In genomic region chr1:6613361-6614018, GRCh38 we compare ENCODE assay signal across 8 cellular contexts. TPM values are rescaled to one million over a fixed set of nuclear protein-coding genes. Genes with fewer than 3 reads are reported as not detected.
DNase-seq lines count a peak whose midpoint lies in the region; ATAC-seq, FAIRE-seq and TF ChIP-seq lines count a peak whose summit lies in the region.

Gene PHF13 (plus strand): TSS chr1:6613731. CDS start chr1:6614067, 336 bp downstream.

- TF ChIP-seq CTCF in RWPE1 (conservative IDR thresholded peaks at IDR 0.05; ENCODE audit: low read depth), result no peak
- no peak for TF ChIP-seq CTCF in fibroblast of mammary gland (conservative IDR thresholded peaks at IDR 0.05; ENCODE audit: control insufficient read depth, insufficient read depth, low read depth, low read length)

- DNase-seq in EL, result peak; percentile 99
- peak; percentile 95 for DNase-seq in H54 (ENCODE audit: insufficient read length, low spot score)
- peak; percentile 99 for DNase-seq in LoVo (ENCODE audit: low spot score)
- peak; percentile 99 for DNase-seq in RWPE1 (ENCODE audit: low spot score)
- peak; percentile 99 for DNase-seq in fibroblast of mammary gland (ENCODE audit: low read depth)
- DNase-seq in naive thymus-derived CD8-positive, alpha-beta T cell, result peak; percentile 96 to 100 (median 99)
- peak; percentile 100 for DNase-seq in stimulated activated naive B cell treated with anti-CD40 and anti-IgM and Interleukin-4, amounts not matched to agents 10 μg/mL and 1 μg/mL and 100 μg/mL, for 72 hours

- peak within 1 kb of the TSS; percentile 67 for H3K4me3 ChIP-seq in fibroblast of mammary gland (ENCODE audit: control insufficient read depth, low read depth, low read length)

- no peak for TF ChIP-seq POLR2A in H54 (IDR thresholded peaks at IDR 0.05; ENCODE audit: low read depth, low read length)

- H3K36me3 Mint-ChIP-seq in activated T-helper 17 cell treated with anti-CD3 and anti-CD28 coated beads, Interleukin-2, amount 50 U/mL, for 72 hours (ENCODE audit: low read depth), result peaks cover 29% of the 10 kb centered on the region
- no peaks in the 10 kb centered on the region for H3K36me3 Mint-ChIP-seq in naive thymus-derived CD8-positive, alpha-beta T cell
- H3K36me3 Mint-ChIP-seq in stimulated activated naive B cell treated with anti-CD40 and anti-IgM and Interleukin-4, amounts not matched to agents 10 μg/mL and 1 μg/mL and 100 μg/mL, for 72 hours, result peaks cover under 1% of the 10 kb centered on the region in 2 donors

- CTCF ChIA-PET in RWPE1 (lab: Yijun Ruan, JAX), result no interaction called here

- POLR2A ChIA-PET in RWPE1 (lab: Yijun Ruan, JAX; ENCODE audit: low non-redundant PET), result no interaction called here
- POLR2A ChIA-PET in naive thymus-derived CD8-positive, alpha-beta T cell (lab: Charles Lee), result interaction anchor here (0.8 to 10.0 kb wide), 6 partner anchors 8 to 171 kb away, joined by 4 to 156 read pairs (median 5); partner anchors contain the start of genes KLHL21, NOL9, TAS1R1 and ZBTB48

- peak within 1 kb of the TSS; percentile 97 for H3K27ac Mint-ChIP-seq in activated T-helper 17 cell treated with anti-CD3 and anti-CD28 coated beads, Interleukin-2, amount 50 U/mL, for 72 hours
- peak within 1 kb of the TSS; percentile 40 to 98 (median 91) for H3K27ac Mint-ChIP-seq in naive thymus-derived CD8-positive, alpha-beta T cell
- H3K27ac Mint-ChIP-seq in stimulated activated naive B cell treated with anti-CD40 and anti-IgM and Interleukin-4, amounts not matched to agents 10 μg/mL and 1 μg/mL and 100 μg/mL, for 72 hours, result peak within 1 kb of the TSS; percentile 89

- H3K27ac ChIP-seq in RWPE1, result peak within 1 kb of the TSS; percentile 93

- peaks cover 9% of the 10 kb centered on the region for H3K4me1 Mint-ChIP-seq in activated T-helper 17 cell treated with anti-CD3 and anti-CD28 coated beads, Interleukin-2, amount 50 U/mL, for 72 hours
- peaks cover 11 to 41% (median 24%) of the 10 kb centered on the region in 4 donors for H3K4me1 Mint-ChIP-seq in naive thymus-derived CD8-positive, alpha-beta T cell
- peaks cover 12 to 25% of the 10 kb centered on the region in 2 donors for H3K4me1 Mint-ChIP-seq in stimulated activated naive B cell treated with anti-CD40 and anti-IgM and Interleukin-4, amounts not matched to agents 10 μg/mL and 1 μg/mL and 100 μg/mL, for 72 hours

- H3K27me3 Mint-ChIP-seq in activated T-helper 17 cell treated with anti-CD3 and anti-CD28 coated beads, Interleukin-2, amount 50 U/mL, for 72 hours, result no peaks in the 10 kb centered on the region
- no peaks in the 10 kb centered on the region for H3K27me3 Mint-ChIP-seq in naive thymus-derived CD8-positive, alpha-beta T cell
- H3K27me3 Mint-ChIP-seq in stimulated activated naive B cell treated with anti-CD40 and anti-IgM and Interleukin-4, amounts not matched to agents 10 μg/mL and 1 μg/mL and 100 μg/mL, for 72 hours, result no peaks in the 10 kb centered on the region

- FAIRE-seq in H54 (lab: Jason Lieb, UNC), result peak; percentile 41

- H3K4me3 Mint-ChIP-seq in activated T-helper 17 cell treated with anti-CD3 and anti-CD28 coated beads, Interleukin-2, amount 50 U/mL, for 72 hours, result peak within 1 kb of the TSS; percentile 99
- H3K4me3 Mint-ChIP-seq in naive thymus-derived CD8-positive, alpha-beta T cell, result peak within 1 kb of the TSS; percentile 85 to 96 (median 93)
- H3K4me3 Mint-ChIP-seq in stimulated activated naive B cell treated with anti-CD40 and anti-IgM and Interleukin-4, amounts not matched to agents 10 μg/mL and 1 μg/mL and 100 μg/mL, for 72 hours, result peak within 1 kb of the TSS; percentile 85 to 86

- peak; percentile 96 for ATAC-seq in activated T-helper 17 cell treated with anti-CD3 and anti-CD28 coated beads, Interleukin-2, amount 50 U/mL, for 72 hours (replicated peaks)
- ATAC-seq in naive thymus-derived CD8-positive, alpha-beta T cell, result peak; percentile 90 to 97
- peak; percentile 95 to 96 for ATAC-seq in stimulated activated naive B cell treated with anti-CD40 and anti-IgM and Interleukin-4, amounts not matched to agents 10 μg/mL and 1 μg/mL and 100 μg/mL, for 72 hours (replicated peaks)

- H3K9me3 Mint-ChIP-seq in activated T-helper 17 cell treated with anti-CD3 and anti-CD28 coated beads, Interleukin-2, amount 50 U/mL, for 72 hours, result no peaks in the 10 kb centered on the region
- no peaks in the 10 kb centered on the region for H3K9me3 Mint-ChIP-seq in naive thymus-derived CD8-positive, alpha-beta T cell
- H3K9me3 Mint-ChIP-seq in stimulated activated naive B cell treated with anti-CD40 and anti-IgM and Interleukin-4, amounts not matched to agents 10 μg/mL and 1 μg/mL and 100 μg/mL, for 72 hours, result no peaks in the 10 kb centered on the region

RNA-seq across cellular contexts. Expression of gene PHF13, which starts in this region (rescaled TPM):
- 10 to 100 TPM; 14.8 to 23.7 TPM for total RNA-seq in activated T-helper 17 cell treated with anti-CD3 and anti-CD28 coated beads, Interleukin-2, amount 50 U/mL, for 72 hours
- total RNA-seq in naive thymus-derived CD8-positive, alpha-beta T cell, result 1 to 10 TPM; 8.4 to 8.5 TPM
- polyA plus RNA-seq in naive thymus-derived CD8-positive, alpha-beta T cell, result 1 to 10 TPM; 1.4 to 4.3 (median 3.2) TPM

Comparison
In these comparisons a context has a peak if more than half of its experiments do, and no peak if none do; other contexts are left out.
1. Peak in every context shown above with its lines: DNase-seq, ATAC-seq, H3K4me3 ChIP-seq and H3K27ac ChIP-seq.